Comparison of ENCODE assay signal across 1 cellular context in the genomic region with DNA sequence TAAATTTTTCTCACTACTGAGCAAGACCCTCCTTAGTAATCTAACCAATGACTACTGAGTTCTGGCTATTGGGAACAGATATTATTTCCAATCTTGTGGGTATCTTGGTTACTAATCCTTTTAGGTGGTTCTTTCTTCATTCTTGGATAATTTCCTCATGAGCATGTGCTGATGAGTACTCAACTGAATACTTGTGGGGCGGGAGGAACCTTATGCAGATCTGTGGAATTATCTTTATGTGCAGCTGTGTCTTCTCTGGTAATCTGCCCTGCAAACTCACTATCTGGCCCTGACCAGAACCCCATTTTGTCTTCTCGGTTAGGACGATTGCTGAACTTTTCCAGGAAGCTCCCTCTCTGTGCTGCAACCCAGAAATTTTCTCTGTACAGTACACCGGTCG.
TF ChIP-seq lines count a peak whose summit lies in the region.

No MANE protein-coding gene starts in this region.

TF ChIP-seq in K562, 482 proteins besides CTCF, POLR2A, EP300 and RAD21 (continued from another document and continues in another):
- TF ChIP-seq CSDE1 (IDR thresholded peaks at IDR 0.05) (no peak), PHB (CRISPR knock-in tag; IDR thresholded peaks at IDR 0.05) (no peak), ZNF780A (CRISPR knock-in tag; IDR thresholded peaks at IDR 0.05) (no peak), NONO (IDR thresholded peaks at IDR 0.05; ENCODE audit: low read depth in 2 of 2, low read length in 1 of 2) (no peak), POLR2AphosphoS2 (IDR thresholded peaks at IDR 0.05; ENCODE audit: low read length) (no peak), THRB (CRISPR knock-in tag; conservative IDR thresholded peaks at IDR 0.05) (no peak), ZNF121 (CRISPR knock-in tag; conservative IDR thresholded peaks at IDR 0.05) (no peak), ZNF639 (CRISPR knock-in tag; conservative IDR thresholded peaks at IDR 0.05 in 1 of 2, IDR thresholded peaks at IDR 0.05 in 1 of 2) (peak in 1 of 2 experiments; percentile 71; a peak in 1 of 4 replicates), SRSF3 (IDR thresholded peaks at IDR 0.05; ENCODE audit: insufficient read depth, low read length) (no peak), HIVEP1 (CRISPR knock-in tag; IDR thresholded peaks at IDR 0.05) (no peak), RBFOX2 (IDR thresholded peaks at IDR 0.05; ENCODE audit: low read depth, low read length) (no peak), PPARD (CRISPR knock-in tag; IDR thresholded peaks at IDR 0.05) (no peak), RBM14 (IDR thresholded peaks at IDR 0.05; ENCODE audit: borderline replicate concordance, insufficient read depth, low read depth, low read length) (no peak), EWSR1 (IDR thresholded peaks at IDR 0.05; ENCODE audit: borderline replicate concordance, low read depth, partially characterized antibody) (no peak), SRF (CRISPR knock-in tag; IDR thresholded peaks at IDR 0.05) (no peak), NFE2L1 (tag; IDR thresholded peaks at IDR 0.05; ENCODE audit: borderline replicate concordance, low read depth) (no peak), ZNF274 (IDR thresholded peaks at IDR 0.05; ENCODE audit: borderline replicate concordance, low read depth, low read length) (no peak), ZNF707 (CRISPR knock-in tag; conservative IDR thresholded peaks at IDR 0.05) (no peak), BCOR (IDR thresholded peaks at IDR 0.05) (peak; percentile 71), HOXB6 (CRISPR knock-in tag; IDR thresholded peaks at IDR 0.05; ENCODE audit: borderline replicate concordance) (no peak), CAMTA2 (CRISPR knock-in tag; conservative IDR thresholded peaks at IDR 0.05) (no peak), ZNF408 (CRISPR knock-in tag; IDR thresholded peaks at IDR 0.05; ENCODE audit: low read depth) (no peak), STAG1 (CRISPR knock-in tag; IDR thresholded peaks at IDR 0.05; ENCODE audit: borderline replicate concordance) (no peak), MECOM (CRISPR knock-in tag; IDR thresholded peaks at IDR 0.05) (0 out of 2 replicates have a peak, but pooled peaks have one; percentile 41), L3MBTL2 (IDR thresholded peaks at IDR 0.05) (peak; percentile 83), ZNF740 (CRISPR knock-in tag; IDR thresholded peaks at IDR 0.05) (no peak), ZNF740 (tag; IDR thresholded peaks at IDR 0.05) (no peak), DPF2 (IDR thresholded peaks at IDR 0.05) (peak; percentile 94), PHF8 (IDR thresholded peaks at IDR 0.05; ENCODE audit: borderline replicate concordance, low read length) (no peak), ARID2 (IDR thresholded peaks at IDR 0.05) (no peak), NUFIP1 (IDR thresholded peaks at IDR 0.05; ENCODE audit: partially characterized antibody) (no peak), HINFP (tag; conservative IDR thresholded peaks at IDR 0.05; ENCODE audit: low read depth) (no peak), HLTF (IDR thresholded peaks at IDR 0.05) (no peak; the same call in 1 of the 2 replicates), KLF16 (IDR thresholded peaks at IDR 0.05) (peak; percentile 97), ZNF644 (tag; IDR thresholded peaks at IDR 0.05; ENCODE audit: low read depth) (peak; percentile 88; the same call in 1 of the 2 replicates), EP400 (IDR thresholded peaks at IDR 0.05) (peak; percentile 57), ARID4B (CRISPR knock-in tag; IDR thresholded peaks at IDR 0.05) (no peak), TFE3 (CRISPR knock-in tag; IDR thresholded peaks at IDR 0.05) (no peak), ZNF212 (CRISPR knock-in tag; IDR thresholded peaks at IDR 0.05) (no peak), ZKSCAN8 (CRISPR knock-in tag; IDR thresholded peaks at IDR 0.05) (peak; percentile 57; the same call in 1 of the 2 replicates), ZNF584 (CRISPR knock-in tag; IDR thresholded peaks at IDR 0.05; ENCODE audit: low read depth) (0 out of 2 replicates have a peak, but pooled peaks have one; percentile 59), ZBED1 (IDR thresholded peaks at IDR 0.05) (no peak), CC2D1A (IDR thresholded peaks at IDR 0.05) (peak; percentile 98), FOXA3 (CRISPR knock-in tag; conservative IDR thresholded peaks at IDR 0.05 in 1 of 2, IDR thresholded peaks at IDR 0.05 in 1 of 2) (no peak)
- TF ChIP-seq, protein P1, sequence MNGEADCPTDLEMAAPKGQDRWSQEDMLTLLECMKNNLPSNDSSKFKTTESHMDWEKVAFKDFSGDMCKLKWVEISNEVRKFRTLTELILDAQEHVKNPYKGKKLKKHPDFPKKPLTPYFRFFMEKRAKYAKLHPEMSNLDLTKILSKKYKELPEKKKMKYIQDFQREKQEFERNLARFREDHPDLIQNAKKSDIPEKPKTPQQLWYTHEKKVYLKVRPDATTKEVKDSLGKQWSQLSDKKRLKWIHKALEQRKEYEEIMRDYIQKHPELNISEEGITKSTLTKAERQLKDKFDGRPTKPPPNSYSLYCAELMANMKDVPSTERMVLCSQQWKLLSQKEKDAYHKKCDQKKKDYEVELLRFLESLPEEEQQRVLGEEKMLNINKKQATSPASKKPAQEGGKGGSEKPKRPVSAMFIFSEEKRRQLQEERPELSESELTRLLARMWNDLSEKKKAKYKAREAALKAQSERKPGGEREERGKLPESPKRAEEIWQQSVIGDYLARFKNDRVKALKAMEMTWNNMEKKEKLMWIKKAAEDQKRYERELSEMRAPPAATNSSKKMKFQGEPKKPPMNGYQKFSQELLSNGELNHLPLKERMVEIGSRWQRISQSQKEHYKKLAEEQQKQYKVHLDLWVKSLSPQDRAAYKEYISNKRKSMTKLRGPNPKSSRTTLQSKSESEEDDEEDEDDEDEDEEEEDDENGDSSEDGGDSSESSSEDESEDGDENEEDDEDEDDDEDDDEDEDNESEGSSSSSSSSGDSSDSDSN (IDR thresholded peaks at IDR 0.05; ENCODE audit: borderline replicate concordance in 1 of 2, low read depth in 2 of 2, low read length in 2 of 2), result no peak
- TF ChIP-seq, protein P2, sequence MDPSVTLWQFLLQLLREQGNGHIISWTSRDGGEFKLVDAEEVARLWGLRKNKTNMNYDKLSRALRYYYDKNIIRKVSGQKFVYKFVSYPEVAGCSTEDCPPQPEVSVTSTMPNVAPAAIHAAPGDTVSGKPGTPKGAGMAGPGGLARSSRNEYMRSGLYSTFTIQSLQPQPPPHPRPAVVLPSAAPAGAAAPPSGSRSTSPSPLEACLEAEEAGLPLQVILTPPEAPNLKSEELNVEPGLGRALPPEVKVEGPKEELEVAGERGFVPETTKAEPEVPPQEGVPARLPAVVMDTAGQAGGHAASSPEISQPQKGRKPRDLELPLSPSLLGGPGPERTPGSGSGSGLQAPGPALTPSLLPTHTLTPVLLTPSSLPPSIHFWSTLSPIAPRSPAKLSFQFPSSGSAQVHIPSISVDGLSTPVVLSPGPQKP (CRISPR knock-in tag; IDR thresholded peaks at IDR 0.05), result no peak
- TF ChIP-seq, protein P3, sequence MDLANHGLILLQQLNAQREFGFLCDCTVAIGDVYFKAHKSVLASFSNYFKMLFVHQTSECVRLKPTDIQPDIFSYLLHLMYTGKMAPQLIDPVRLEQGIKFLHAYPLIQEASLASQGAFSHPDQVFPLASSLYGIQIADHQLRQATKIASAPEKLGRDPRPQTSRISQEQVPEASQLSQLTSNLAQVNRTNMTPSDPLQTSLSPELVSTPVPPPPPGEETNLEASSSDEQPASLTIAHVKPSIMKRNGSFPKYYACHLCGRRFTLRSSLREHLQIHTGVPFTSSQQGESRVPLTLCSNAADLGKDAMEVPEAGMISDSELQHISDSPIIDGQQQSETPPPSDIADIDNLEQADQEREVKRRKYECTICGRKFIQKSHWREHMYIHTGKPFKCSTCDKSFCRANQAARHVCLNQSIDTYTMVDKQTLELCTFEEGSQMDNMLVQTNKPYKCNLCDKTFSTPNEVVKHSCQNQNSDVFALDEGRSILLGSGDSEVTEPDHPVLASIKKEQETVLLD (IDR thresholded peaks at IDR 0.05), result no peak
- TF ChIP-seq, protein P4, sequence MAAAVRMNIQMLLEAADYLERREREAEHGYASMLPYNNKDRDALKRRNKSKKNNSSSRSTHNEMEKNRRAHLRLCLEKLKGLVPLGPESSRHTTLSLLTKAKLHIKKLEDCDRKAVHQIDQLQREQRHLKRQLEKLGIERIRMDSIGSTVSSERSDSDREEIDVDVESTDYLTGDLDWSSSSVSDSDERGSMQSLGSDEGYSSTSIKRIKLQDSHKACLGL (CRISPR knock-in tag; IDR thresholded peaks at IDR 0.05; ENCODE audit: borderline replicate concordance, poor library complexity, severe bottlenecking), result no peak
